16 cellular contexts compared by ENCODE assay signal in the genomic region with DNA sequence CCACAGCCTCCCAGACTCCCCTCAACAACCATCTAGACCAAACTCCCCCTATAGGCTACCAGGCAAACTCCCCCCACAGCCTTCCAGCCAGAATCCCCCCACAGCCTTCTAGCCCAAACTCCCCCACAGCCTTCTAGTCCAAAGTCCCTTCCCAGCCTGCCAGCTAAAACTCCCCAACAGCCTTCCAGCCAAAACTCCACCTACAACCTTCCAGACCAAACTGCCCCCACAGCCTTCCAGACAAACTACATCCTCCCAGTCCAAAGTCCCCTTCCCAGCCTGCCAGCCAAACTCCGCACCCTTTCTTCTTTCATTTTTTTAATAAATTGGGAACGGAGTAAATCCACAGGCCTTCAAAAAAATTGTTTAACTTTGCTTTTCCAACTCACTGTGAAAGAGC. TPM values are rescaled to one million over a fixed set of nuclear protein-coding genes. Genes with fewer than 3 reads are reported as not detected.
DNase-seq lines count a peak whose midpoint lies in the region; ATAC-seq and TF ChIP-seq lines count a peak whose summit lies in the region.
"Had no signal": no experiment of that assay in that cellular context is flagged by ENCODE, and none has a peak within 500 bp of the region (broad histone marks: within the 10 kb centered on the region; RNA-seq: fewer than 3 reads in every experiment).

No MANE protein-coding gene starts in this region.

- TF ChIP-seq CTCF in GM23338 (conservative IDR thresholded peaks at IDR 0.05; ENCODE audit: low read depth in 2 of 2) (peak; percentile 8 to 12; a peak in 1 of 4 replicates), colonic mucosa (IDR thresholded peaks at IDR 0.05) (no peak), stomach (IDR thresholded peaks at IDR 0.05) (no peak), CD14-positive monocyte (IDR thresholded peaks at IDR 0.05) (no peak)

- H3K9ac ChIP-seq in colonic mucosa (ENCODE audit: low read depth in 2 of 2, low read length in 2 of 2): no peak overlapping the region
- H3K9ac ChIP-seq: BLaER1, GM23248 had no signal

- H3K4me3 Mint-ChIP-seq in GM23338 (no peak overlapping the region), CD14-positive monocyte (no peak overlapping the region)

- H3K4me1 Mint-ChIP-seq in GM23338: peaks cover 9% of the 10 kb centered on the region; the same call in 2 of the 3 replicates
- no peaks in the 10 kb centered on the region for H3K4me1 Mint-ChIP-seq in CD14-positive monocyte

- H3K36me3 ChIP-seq in GM23338 (ENCODE audit: insufficient read depth) (no peaks in the 10 kb centered on the region), colonic mucosa (no peaks in the 10 kb centered on the region), stomach (no peaks in the 10 kb centered on the region), HAP-1 (replicated peaks) (no peaks in the 10 kb centered on the region)
- H3K36me3 ChIP-seq: BLaER1 had no signal

- no peak for TF ChIP-seq EP300 in stomach (IDR thresholded peaks at IDR 0.05)

- H3K27ac Mint-ChIP-seq in GM23338: no peak overlapping the region
- H3K27ac Mint-ChIP-seq in CD14-positive monocyte: no peak overlapping the region

- H3K36me3 Mint-ChIP-seq in GM23338 (ENCODE audit: low read depth): no peaks in the 10 kb centered on the region
- no peaks in the 10 kb centered on the region for H3K36me3 Mint-ChIP-seq in CD14-positive monocyte

- DNase-seq in GM23338 (ENCODE audit: low spot score) (peak; percentile 50), colonic mucosa (peak; percentile 36), left kidney (ENCODE audit: low read depth, low spot score) (peak; percentile 80), stomach (peak; percentile 59), CD14-positive monocyte (ENCODE audit: low spot score) (no peak), HAP-1 (ENCODE audit: low spot score in 2 of 2) (no peak), C1 segment of cervical spinal cord (lab: John Stamatoyannopoulos, UW) (no peak)
- DNase-seq: EL, GM23248, KBM-7, NCI-H2107, NCI-H226, NCI-H526 treated with DMSO at 0.1 percent for 48 hours, PC-3 had no signal

- no peaks in the 10 kb centered on the region for H3K9me2 ChIP-seq in GM23338 (ENCODE audit: insufficient read depth)

- H3K4me1 ChIP-seq in GM23338 (ENCODE audit: insufficient read depth) (no peaks in the 10 kb centered on the region), colonic mucosa (no peaks in the 10 kb centered on the region), stomach (peaks cover 0 to 18% (median 0%) of the 10 kb centered on the region in 4 donors), HAP-1 (no peaks in the 10 kb centered on the region)

- H2AFZ ChIP-seq in GM23338: no peak overlapping the region
- H2AFZ ChIP-seq: GM23248 had no signal

- intact Hi-C loops in colonic mucosa (cut with DNase I) (no loop called here), stomach (cut with DNase I; ENCODE audit: low total_unique reads) (no loop called here), CD14-positive monocyte (cut with micrococcal nuclease) (no loop called here)

- H3K9me3 Mint-ChIP-seq in GM23338 (no peaks in the 10 kb centered on the region), CD14-positive monocyte (no peaks in the 10 kb centered on the region)

- no peak for TF ChIP-seq POLR2A in stomach (IDR thresholded peaks at IDR 0.05)

- no peaks in the 10 kb centered on the region for H3F3A ChIP-seq in GM23338 (replicated peaks; ENCODE audit: low read depth)

- peak; percentile 67 for ATAC-seq in GM23338
- ATAC-seq: PC-3 had no signal

- H3K27me3 ChIP-seq in GM23338 (ENCODE audit: insufficient read depth) (no peaks in the 10 kb centered on the region), colonic mucosa (no peaks in the 10 kb centered on the region), stomach (peaks cover 0 to 13% (median 0%) of the 10 kb centered on the region in 3 donors), HAP-1 (ENCODE audit: low read depth) (no peaks in the 10 kb centered on the region)
- H3K27me3 ChIP-seq: BLaER1 had no signal

- in situ Hi-C loops in HAP-1 (cut with MboI; ENCODE audit: low sequenced_read_pairs): no loop called here

- H3K9me3 ChIP-seq in colonic mucosa (no peaks in the 10 kb centered on the region), stomach (no peaks in the 10 kb centered on the region), HAP-1 (no peaks in the 10 kb centered on the region)
- H3K9me3 ChIP-seq: BLaER1 had no signal

- H4K20me1 ChIP-seq in GM23338 (replicated peaks; ENCODE audit: insufficient read depth): no peaks in the 10 kb centered on the region
- H4K20me1 ChIP-seq: BLaER1 had no signal

- H3K4me3 ChIP-seq in GM23338: no peak overlapping the region
- H3K4me3 ChIP-seq in colonic mucosa: no peak overlapping the region
- no peak overlapping the region for H3K4me3 ChIP-seq in stomach
- H3K4me3 ChIP-seq in HAP-1: no peak overlapping the region
- H3K4me3 ChIP-seq: BLaER1, GM23248 had no signal

- no peak overlapping the region for H3K4me2 ChIP-seq in GM23338
- H3K4me2 ChIP-seq: BLaER1 had no signal

- no peaks in the 10 kb centered on the region for H3K79me2 ChIP-seq in GM23338 (replicated peaks; ENCODE audit: insufficient read depth)

- H3K27me3 Mint-ChIP-seq in GM23338 (ENCODE audit: insufficient read depth, low read depth, poor library complexity) (peaks cover 2% of the 10 kb centered on the region), CD14-positive monocyte (ENCODE audit: low read depth in 3 of 3) (peaks cover 2 to 9% (median 9%) of the 10 kb centered on the region in 3 donors)

- 11 to 29% (median 23%) methylated on average over 2 of the region's 2 CpGs for WGBS in stomach, 5 donors

- no peak overlapping the region for H3K27ac ChIP-seq in GM23338 (ENCODE audit: low read depth)
- H3K27ac ChIP-seq in colonic mucosa: no peak overlapping the region
- peak overlapping the region in 1 of 5 donors; percentile 56 for H3K27ac ChIP-seq in stomach
- H3K27ac ChIP-seq: BLaER1, GM23248 had no signal

TF ChIP-seq in GM23338, 12 proteins besides CTCF, POLR2A, EP300 and RAD21 (continues in another document):
- TF ChIP-seq ZNF331 (CRISPR knock-in tag; IDR thresholded peaks at IDR 0.05; ENCODE audit: low read depth) (no peak), CREB1 (CRISPR knock-in tag; IDR thresholded peaks at IDR 0.05; ENCODE audit: low read depth) (no peak), EZH2phosphoT487 (IDR thresholded peaks at IDR 0.05; ENCODE audit: unreplicated experiment) (no peak), POLR2AphosphoS5 (IDR thresholded peaks at IDR 0.05; ENCODE audit: low read depth) (no peak), NANOG (IDR thresholded peaks at IDR 0.05; ENCODE audit: borderline replicate concordance) (no peak), ZNF114 (CRISPR knock-in tag; IDR thresholded peaks at IDR 0.05) (no peak), JUNB (IDR thresholded peaks at IDR 0.05; ENCODE audit: unreplicated experiment) (no peak)
- TF ChIP-seq, protein P1, sequence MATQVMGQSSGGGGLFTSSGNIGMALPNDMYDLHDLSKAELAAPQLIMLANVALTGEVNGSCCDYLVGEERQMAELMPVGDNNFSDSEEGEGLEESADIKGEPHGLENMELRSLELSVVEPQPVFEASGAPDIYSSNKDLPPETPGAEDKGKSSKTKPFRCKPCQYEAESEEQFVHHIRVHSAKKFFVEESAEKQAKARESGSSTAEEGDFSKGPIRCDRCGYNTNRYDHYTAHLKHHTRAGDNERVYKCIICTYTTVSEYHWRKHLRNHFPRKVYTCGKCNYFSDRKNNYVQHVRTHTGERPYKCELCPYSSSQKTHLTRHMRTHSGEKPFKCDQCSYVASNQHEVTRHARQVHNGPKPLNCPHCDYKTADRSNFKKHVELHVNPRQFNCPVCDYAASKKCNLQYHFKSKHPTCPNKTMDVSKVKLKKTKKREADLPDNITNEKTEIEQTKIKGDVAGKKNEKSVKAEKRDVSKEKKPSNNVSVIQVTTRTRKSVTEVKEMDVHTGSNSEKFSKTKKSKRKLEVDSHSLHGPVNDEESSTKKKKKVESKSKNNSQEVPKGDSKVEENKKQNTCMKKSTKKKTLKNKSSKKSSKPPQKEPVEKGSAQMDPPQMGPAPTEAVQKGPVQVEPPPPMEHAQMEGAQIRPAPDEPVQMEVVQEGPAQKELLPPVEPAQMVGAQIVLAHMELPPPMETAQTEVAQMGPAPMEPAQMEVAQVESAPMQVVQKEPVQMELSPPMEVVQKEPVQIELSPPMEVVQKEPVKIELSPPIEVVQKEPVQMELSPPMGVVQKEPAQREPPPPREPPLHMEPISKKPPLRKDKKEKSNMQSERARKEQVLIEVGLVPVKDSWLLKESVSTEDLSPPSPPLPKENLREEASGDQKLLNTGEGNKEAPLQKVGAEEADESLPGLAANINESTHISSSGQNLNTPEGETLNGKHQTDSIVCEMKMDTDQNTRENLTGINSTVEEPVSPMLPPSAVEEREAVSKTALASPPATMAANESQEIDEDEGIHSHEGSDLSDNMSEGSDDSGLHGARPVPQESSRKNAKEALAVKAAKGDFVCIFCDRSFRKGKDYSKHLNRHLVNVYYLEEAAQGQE (IDR thresholded peaks at IDR 0.05; ENCODE audit: unreplicated experiment): no peak
- TF ChIP-seq, protein P2, sequence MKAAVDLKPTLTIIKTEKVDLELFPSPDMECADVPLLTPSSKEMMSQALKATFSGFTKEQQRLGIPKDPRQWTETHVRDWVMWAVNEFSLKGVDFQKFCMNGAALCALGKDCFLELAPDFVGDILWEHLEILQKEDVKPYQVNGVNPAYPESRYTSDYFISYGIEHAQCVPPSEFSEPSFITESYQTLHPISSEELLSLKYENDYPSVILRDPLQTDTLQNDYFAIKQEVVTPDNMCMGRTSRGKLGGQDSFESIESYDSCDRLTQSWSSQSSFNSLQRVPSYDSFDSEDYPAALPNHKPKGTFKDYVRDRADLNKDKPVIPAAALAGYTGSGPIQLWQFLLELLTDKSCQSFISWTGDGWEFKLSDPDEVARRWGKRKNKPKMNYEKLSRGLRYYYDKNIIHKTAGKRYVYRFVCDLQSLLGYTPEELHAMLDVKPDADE (IDR thresholded peaks at IDR 0.05): no peak

RNA-seq across cellular contexts. Expression of gene SYNDIG1, which starts 37.4 kb away (rescaled TPM):
- total RNA-seq in GM23338 (2014; rRNA removed; shearing (Covaris generic)): 4.8 and 7.4 TPM in 2 replicates
- 2.8 and 3.0 TPM in 2 replicates for polyA plus RNA-seq in GM23338 (2016; fragmentation: Nextera tagmentation; extraction: Ambion mirVana)
- under 1 TPM; 0.10 to 0.19 TPM for total RNA-seq in colonic mucosa
- 1 to 10 TPM in 1 of 5 donors, under 1 TPM in 1, not detected in 3; 0.29 to 2.0 TPM for total RNA-seq in stomach
- 1 to 10 TPM in 1 of 3 donors, under 1 TPM in 1, not detected in 1; 0.53 to 1.2 TPM for polyA plus RNA-seq in stomach
- not detected for polyA plus RNA-seq in CD14-positive monocyte
- total RNA-seq: PC-3 had no signal
- polyA plus RNA-seq: AG04450 had no signal

Comparison
In these comparisons a context has a peak if more than half of its experiments do, and no peak if none do; other contexts are left out.
1. DNase-seq: peak in GM23338 (single experiment), colonic mucosa (single experiment), left kidney (single experiment) and stomach (single experiment); none in CD14-positive monocyte (single experiment), HAP-1 (0 of 2) and C1 segment of cervical spinal cord (0 of 14).
2. CTCF ChIP-seq: peak in GM23338 (2 of 2); none in colonic mucosa (single experiment), stomach (0 of 7) and CD14-positive monocyte (single experiment).